13 cellular contexts compared by ENCODE assay signal in genomic region chr22:23245045-23245798, GRCh38.
DNase-seq lines count a peak whose midpoint lies in the region; ATAC-seq, FAIRE-seq and TF ChIP-seq lines count a peak whose summit lies in the region.
"Had no signal": no experiment of that assay in that cellular context is flagged by ENCODE, and none has a peak within 500 bp of the region (broad histone marks: within the 10 kb centered on the region; RNA-seq: fewer than 3 reads in every experiment).

No MANE protein-coding gene starts in this region.

- TF ChIP-seq RAD21 in H1 (IDR thresholded peaks at IDR 0.05 in 1 of 2, conservative IDR thresholded peaks at IDR 0.05 in 1 of 2; ENCODE audit: low read depth in 2 of 2, low read length in 2 of 2): no peak

- no peak for FAIRE-seq in H1 (lab: Jason Lieb, UNC)

- no peak overlapping the region for H3K4me3 Mint-ChIP-seq in progenitor cell of endocrine pancreas (ENCODE audit: low read depth)
- H3K4me3 Mint-ChIP-seq: IgD-negative memory B cell had no signal

- H3K27me3 ChIP-seq in H1 (replicated peaks in 1 of 4; ENCODE audit: control insufficient read depth in 3 of 4, extremely low read depth in 1 of 4, insufficient read depth in 3 of 4, low read length in 3 of 4) (no peaks in the 10 kb centered on the region), upper lobe of right lung (no peaks in the 10 kb centered on the region)
- H3K27me3 ChIP-seq: esophagus muscularis mucosa had no signal

- peak overlapping the region; percentile 90; the same call in 1 of the 2 replicates for H2AK5ac ChIP-seq in H1 (ENCODE audit: low read depth, low read length)

- H3K9me3 Mint-ChIP-seq in progenitor cell of endocrine pancreas (ENCODE audit: low read depth): no peaks in the 10 kb centered on the region

- H2BK5ac ChIP-seq in H1 (ENCODE audit: low read depth, low read length): peak overlapping the region; percentile 92

- no peak overlapping the region; the same call in 1 of the 2 replicates for H4K8ac ChIP-seq in H1 (ENCODE audit: extremely low read depth, insufficient read depth, low read length)

- H3K4me1 Mint-ChIP-seq in progenitor cell of endocrine pancreas (ENCODE audit: low read depth): peaks cover 85% of the 10 kb centered on the region

- H2BK12ac ChIP-seq in H1 (ENCODE audit: low read depth, low read length): peak overlapping the region; percentile 99

- H3K4me1 ChIP-seq in H1 (replicated peaks in 1 of 4; ENCODE audit: control insufficient read depth in 3 of 4, insufficient read depth in 4 of 4, low read length in 3 of 4): peaks cover 30 to 50% (median 41%) of the 10 kb centered on the region in 4 experiments
- peaks cover 23% of the 10 kb centered on the region for H3K4me1 ChIP-seq in upper lobe of right lung

- H3K27ac ChIP-seq in H1 (ENCODE audit: low read depth, low read length): peak overlapping the region; percentile 61; the same call in 1 of the 2 replicates
- no peak overlapping the region for H3K27ac ChIP-seq in upper lobe of right lung
- H3K27ac ChIP-seq: esophagus muscularis mucosa had no signal

- H2AFZ ChIP-seq in H1 (ENCODE audit: low read length): no peak overlapping the region

- CTCF ChIA-PET in H1 (lab: Charles Lee; ENCODE audit: partially characterized antibody): interaction anchor here (1.3 kb wide), 1 partner anchor 22 kb away, joined by 4 read pairs; no protein-coding TSS in a partner anchor

- TF ChIP-seq EP300 in H1 (IDR thresholded peaks at IDR 0.05; ENCODE audit: borderline replicate concordance in 1 of 2, low read depth in 2 of 2, low read length in 2 of 2): no peak

- H3K4me3 ChIP-seq in H1 (ENCODE audit: extremely low read depth in 1 of 4, insufficient read depth in 2 of 4, low read depth in 3 of 4, low read length in 4 of 4) (peak overlapping the region in 1 of 4 experiments; percentile 2; a peak in 1 of 8 replicates), upper lobe of right lung (no peak overlapping the region)
- H3K4me3 ChIP-seq: esophagus muscularis mucosa had no signal

- peak overlapping the region; percentile 40 for H2BK15ac ChIP-seq in H1 (ENCODE audit: low read length)

- DNase-seq in EH (ENCODE audit: low read depth): peak; percentile 33
- DNase-seq in M059J (ENCODE audit: low read depth): peak; percentile 95
- no peak for DNase-seq in H1 (ENCODE audit: low read depth in 1 of 2, low spot score in 2 of 2)
- no peak for DNase-seq in progenitor cell of endocrine pancreas (ENCODE audit: low spot score, unreplicated experiment)
- no peak for DNase-seq in G401 (ENCODE audit: low spot score)
- no peak for DNase-seq in upper lobe of right lung
- DNase-seq in omental fat pad (ENCODE audit: low spot score): no peak
- DNase-seq: activated gamma-delta T cell treated with Interleukin-2 at 50 U/mL for 16 hours, NCI-H524, T-helper 2 cell had no signal

- POLR2A ChIA-PET in H1 (lab: Charles Lee; ENCODE audit: partially characterized antibody): interaction anchor here (0.7 kb wide), 1 partner anchor 49 kb away, joined by 3 read pairs; no protein-coding TSS in a partner anchor

- peaks cover 10% of the 10 kb centered on the region; the same call in 1 of the 2 replicates for H3K79me1 ChIP-seq in H1 (ENCODE audit: low read depth, low read length)

- H3K9me3 ChIP-seq in H1 (ENCODE audit: insufficient read depth in 2 of 2, low read depth in 1 of 2, low read length in 1 of 2) (no peaks in the 10 kb centered on the region), upper lobe of right lung (no peaks in the 10 kb centered on the region)
- H3K9me3 ChIP-seq: esophagus muscularis mucosa had no signal

- no peak overlapping the region for H3K9ac ChIP-seq in H1 (replicated peaks in 1 of 4; ENCODE audit: extremely low read depth in 1 of 4, low read depth in 3 of 4, low read length in 3 of 4)

- no peaks in the 10 kb centered on the region for H4K20me1 ChIP-seq in H1 (replicated peaks in 1 of 2; ENCODE audit: control insufficient read depth in 1 of 2, insufficient read depth in 2 of 2, low read length in 2 of 2)

- no peak for ATAC-seq in GM18867 (IDR thresholded peaks at IDR 0.05; ENCODE audit: unreplicated experiment)
- ATAC-seq in upper lobe of right lung: no peak
- no peak for ATAC-seq in omental fat pad (ENCODE audit: low FRiP score)

- peaks cover 3% of the 10 kb centered on the region for H3K36me3 Mint-ChIP-seq in progenitor cell of endocrine pancreas (ENCODE audit: insufficient read depth)
- H3K36me3 Mint-ChIP-seq: IgD-negative memory B cell had no signal

- peaks cover 0 to 75% of the 10 kb centered on the region in 2 experiments; a peak in 3 of 4 replicates for H3K79me2 ChIP-seq in H1 (ENCODE audit: control insufficient read depth in 1 of 2, insufficient read depth in 2 of 2, low read length in 2 of 2)

- peaks cover 9% of the 10 kb centered on the region; the same call in 1 of the 2 replicates for H3K23me2 ChIP-seq in H1 (ENCODE audit: low read depth, low read length)

- TF ChIP-seq CTCF in H1 (IDR thresholded peaks at IDR 0.05; ENCODE audit: control extremely low read depth in 1 of 3, insufficient read depth in 1 of 3, low read depth in 1 of 3, low read length in 3 of 3) (no peak), progenitor cell of endocrine pancreas (IDR thresholded peaks at IDR 0.05; ENCODE audit: unreplicated experiment) (no peak), upper lobe of right lung (IDR thresholded peaks at IDR 0.05) (no peak), omental fat pad (IDR thresholded peaks at IDR 0.05) (no peak)

- H3K27me3 Mint-ChIP-seq in progenitor cell of endocrine pancreas: no peaks in the 10 kb centered on the region

- H3K36me3 ChIP-seq in H1 (ENCODE audit: control insufficient read depth in 2 of 4, insufficient read depth in 4 of 4, low read length in 3 of 4): no peaks in the 10 kb centered on the region
- H3K36me3 ChIP-seq in upper lobe of right lung: no peaks in the 10 kb centered on the region
- H3K36me3 ChIP-seq: esophagus muscularis mucosa had no signal

- H4K5ac ChIP-seq in H1 (ENCODE audit: insufficient read length, low read depth, low read length): peak overlapping the region; percentile 13

- H3K56ac ChIP-seq in H1 (replicated peaks; ENCODE audit: insufficient read length, low read depth, low read length): no peak overlapping the region

- H3K23ac ChIP-seq in H1 (ENCODE audit: insufficient read length): no peak overlapping the region

- in situ Hi-C loops in G401 (cut with HindIII; ENCODE audit: low sequenced_read_pairs): no loop called here

- H3K27ac Mint-ChIP-seq in progenitor cell of endocrine pancreas: peak overlapping the region; percentile 83

- intact Hi-C loops in upper lobe of right lung (cut with DNase I): no loop called here

- H2BK120ac ChIP-seq in H1 (replicated peaks; ENCODE audit: low read depth, low read length): peak overlapping the region; percentile 93

- peak overlapping the region; percentile 81 for H3K18ac ChIP-seq in H1 (ENCODE audit: extremely low read depth, low read length)

- no peak for TF ChIP-seq POLR2A in H1 (IDR thresholded peaks at IDR 0.05; ENCODE audit: control extremely low read depth in 1 of 2, low read depth in 2 of 2, low read length in 2 of 2)

- H4K91ac ChIP-seq in H1 (replicated peaks; ENCODE audit: insufficient read length, low read length): peak overlapping the region; percentile 14

- no peak overlapping the region for H3K14ac ChIP-seq in H1 (ENCODE audit: insufficient read length)

- WGBS in H1 (ENCODE audit: extremely low coverage in 1 of 2, insufficient coverage in 1 of 2, insufficient read length in 1 of 2, insufficient replicate concordance in 2 of 2, low coverage in 1 of 2, low lambda C conversion rate in 2 of 2, missing lambda C conversion rate in 1 of 2), 2 experiments: 85% methylated on average over 17 of the region's 17 CpGs; no CpG with 5 or more reads in 1 of the 2 experiments

- peak overlapping the region; percentile 18 to 77; a peak in 2 of 4 replicates for H3K4me2 ChIP-seq in H1 (ENCODE audit: insufficient read depth in 1 of 2, low read depth in 2 of 2, low read length in 2 of 2)

- H3K4ac ChIP-seq in H1 (replicated peaks; ENCODE audit: insufficient read length, low read depth, low read length): peak overlapping the region; percentile 58

- peak overlapping the region; percentile 94 for H2BK20ac ChIP-seq in H1 (ENCODE audit: low read length)

TF ChIP-seq in H1, 55 proteins besides CTCF, POLR2A, EP300 and RAD21 (continues in another document):
- TF ChIP-seq POLR2AphosphoS5 (IDR thresholded peaks at IDR 0.05; ENCODE audit: low read depth, low read length) (no peak), POU5F1 (IDR thresholded peaks at IDR 0.05; ENCODE audit: low read depth, low read length) (no peak), CBX5 (IDR thresholded peaks at IDR 0.05; ENCODE audit: low read depth, low read length) (no peak), CTBP2 (IDR thresholded peaks at IDR 0.05; ENCODE audit: borderline replicate concordance, insufficient read depth, insufficient read length, low read length) (no peak), SP1 (IDR thresholded peaks at IDR 0.05; ENCODE audit: low read depth, low read length) (no peak), TCF12 (IDR thresholded peaks at IDR 0.05; ENCODE audit: low read depth, low read length) (no peak), CEBPB (IDR thresholded peaks at IDR 0.05; ENCODE audit: low read depth, low read length) (no peak), SIX5 (IDR thresholded peaks at IDR 0.05; ENCODE audit: low read depth, low read length) (no peak), HDAC2 (IDR thresholded peaks at IDR 0.05; ENCODE audit: borderline replicate concordance in 1 of 2, low read depth in 2 of 2, low read length in 2 of 2) (no peak), JUND (IDR thresholded peaks at IDR 0.05; ENCODE audit: low read length) (no peak), KDM4A (IDR thresholded peaks at IDR 0.05; ENCODE audit: low read depth, low read length, severe bottlenecking) (no peak), SUZ12 (IDR thresholded peaks at IDR 0.05; ENCODE audit: low read length) (no peak), ATF2 (IDR thresholded peaks at IDR 0.05; ENCODE audit: low read length) (no peak), KDM1A (IDR thresholded peaks at IDR 0.05; ENCODE audit: borderline replicate concordance, low read length) (no peak), ZNF274 (IDR thresholded peaks at IDR 0.05; ENCODE audit: borderline replicate concordance, extremely low read depth, low read length) (no peak)

Comparison
In these comparisons a context has a peak if more than half of its experiments do, and no peak if none do; other contexts are left out.
1. DNase-seq: peak in EH (single experiment) and M059J (single experiment); none in H1 (0 of 2), progenitor cell of endocrine pancreas (single experiment), G401 (single experiment), upper lobe of right lung (single experiment) and omental fat pad (single experiment).